In the genomic region with DNA sequence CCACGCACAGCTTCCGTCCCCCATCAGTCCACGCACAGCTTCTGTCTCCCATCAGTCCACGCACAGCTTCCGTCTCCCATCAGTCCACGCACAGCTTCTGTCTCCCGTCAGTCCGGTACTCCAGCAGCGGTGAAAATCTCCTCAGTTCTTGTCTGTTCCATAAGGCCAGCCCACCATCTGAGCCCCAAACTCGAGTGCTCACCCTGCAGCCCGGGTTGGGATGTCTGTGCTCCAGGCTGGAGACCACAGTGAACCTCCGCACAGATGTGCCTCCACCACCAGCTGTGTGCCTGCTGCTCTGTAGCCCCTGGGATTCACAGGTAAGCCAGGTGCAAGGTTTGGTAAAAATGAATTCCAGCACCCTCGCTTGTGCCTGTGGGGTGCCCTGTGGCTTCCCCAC, we compare ENCODE assay signal across 19 cellular contexts.
A peak's percentile ranks its signal among the peaks of the same experiment; 100 is the strongest.
DNase-seq lines count a peak whose midpoint lies in the region; ATAC-seq, FAIRE-seq and TF ChIP-seq lines count a peak whose summit lies in the region.
"Had no signal": no experiment of that assay in that cellular context is flagged by ENCODE, and none has a peak within 500 bp of the region (broad histone marks: within the 10 kb centered on the region; RNA-seq: fewer than 3 reads in every experiment).

No MANE protein-coding gene starts in this region.

- no peak for FAIRE-seq in H1 (lab: Jason Lieb, UNC)
- FAIRE-seq: A549 had no signal

- POLR2A ChIA-PET in H1 (lab: Charles Lee; ENCODE audit: partially characterized antibody): no interaction called here

- no peaks in the 10 kb centered on the region for H3K79me1 ChIP-seq in H1 (ENCODE audit: low read depth, low read length)

- H4K91ac ChIP-seq in H1 (replicated peaks; ENCODE audit: insufficient read length, low read length): no peak overlapping the region

- no peaks in the 10 kb centered on the region for H3K36me3 Mint-ChIP-seq in stimulated activated naive B cell treated with anti-CD40 and anti-IgM and Interleukin-4, amounts not matched to agents 10 μg/mL and 1 μg/mL and 100 μg/mL, for 72 hours
- H3K36me3 Mint-ChIP-seq: CD4-positive, alpha-beta memory T cell; IgD-negative memory B cell had no signal

- H3K9me3 Mint-ChIP-seq in stimulated activated naive B cell treated with anti-CD40 and anti-IgM and Interleukin-4, amounts not matched to agents 10 μg/mL and 1 μg/mL and 100 μg/mL, for 72 hours: peaks cover 1 to 4% of the 10 kb centered on the region in 2 donors

- intact Hi-C loops in posterior vena cava (cut with DNase I): no loop called here

- H3K18ac ChIP-seq in H1 (ENCODE audit: extremely low read depth, low read length): no peak overlapping the region

- H3K4me3 ChIP-seq in H1 (ENCODE audit: extremely low read depth in 1 of 4, insufficient read depth in 2 of 4, low read depth in 3 of 4, low read length in 4 of 4): no peak overlapping the region
- H3K4me3 ChIP-seq: A549, HAP-1 had no signal

- H3K36me3 ChIP-seq in H1 (ENCODE audit: control insufficient read depth in 2 of 4, insufficient read depth in 4 of 4, low read length in 3 of 4): no peaks in the 10 kb centered on the region
- H3K36me3 ChIP-seq: HAP-1 had no signal

- peaks cover 13% of the 10 kb centered on the region; the same call in 1 of the 2 replicates for H3K23me2 ChIP-seq in H1 (ENCODE audit: low read depth, low read length)

- no peak overlapping the region for H4K5ac ChIP-seq in H1 (ENCODE audit: insufficient read length, low read depth, low read length)

- no peak for TF ChIP-seq POLR2A in H1 (IDR thresholded peaks at IDR 0.05; ENCODE audit: control extremely low read depth in 1 of 2, low read depth in 2 of 2, low read length in 2 of 2)

- WGBS in H1 (ENCODE audit: extremely low coverage in 1 of 2, insufficient coverage in 1 of 2, insufficient read length in 1 of 2, insufficient replicate concordance in 2 of 2, low coverage in 1 of 2, low lambda C conversion rate in 2 of 2, missing lambda C conversion rate in 1 of 2), 2 experiments: 86% methylated on average over 9 of the region's 13 CpGs; no CpG with 5 or more reads in 1 of the 2 experiments

- H3K4me3 Mint-ChIP-seq in stimulated activated naive B cell treated with anti-CD40 and anti-IgM and Interleukin-4, amounts not matched to agents 10 μg/mL and 1 μg/mL and 100 μg/mL, for 72 hours: no peak overlapping the region
- H3K4me3 Mint-ChIP-seq: CD4-positive, alpha-beta memory T cell had no signal

- TF ChIP-seq EP300 in H1 (IDR thresholded peaks at IDR 0.05; ENCODE audit: borderline replicate concordance in 1 of 2, low read depth in 2 of 2, low read length in 2 of 2): no peak

- no peak overlapping the region for H2BK12ac ChIP-seq in H1 (ENCODE audit: low read depth, low read length)

- H3K4me2 ChIP-seq in H1 (ENCODE audit: insufficient read depth in 1 of 2, low read depth in 2 of 2, low read length in 2 of 2): no peak overlapping the region
- H3K4me2 ChIP-seq: A549 had no signal

- peaks cover 0 to 5% of the 10 kb centered on the region in 2 experiments for H4K20me1 ChIP-seq in H1 (replicated peaks in 1 of 2; ENCODE audit: control insufficient read depth in 1 of 2, insufficient read depth in 2 of 2, low read length in 2 of 2)

- H3K4me1 ChIP-seq in H1 (replicated peaks in 1 of 4; ENCODE audit: control insufficient read depth in 3 of 4, insufficient read depth in 4 of 4, low read length in 3 of 4): no peaks in the 10 kb centered on the region; a peak in 1 of 7 replicates
- H3K4me1 ChIP-seq: A549, HAP-1 had no signal

- H2AK5ac ChIP-seq in H1 (ENCODE audit: low read depth, low read length): no peak overlapping the region

- H3K9me3 ChIP-seq in H1 (ENCODE audit: insufficient read depth in 2 of 2, low read depth in 1 of 2, low read length in 1 of 2): no peaks in the 10 kb centered on the region
- H3K9me3 ChIP-seq: A549, HAP-1 had no signal

- no peaks in the 10 kb centered on the region for H3K79me2 ChIP-seq in H1 (ENCODE audit: control insufficient read depth in 1 of 2, insufficient read depth in 2 of 2, low read length in 2 of 2)

- peak overlapping the region; percentile 14; the same call in 1 of the 2 replicates for H4K8ac ChIP-seq in H1 (ENCODE audit: extremely low read depth, insufficient read depth, low read length)

- H3K23ac ChIP-seq in H1 (ENCODE audit: insufficient read length): no peak overlapping the region

- CTCF ChIA-PET in H1 (lab: Charles Lee; ENCODE audit: partially characterized antibody): interaction anchor here (0.6 to 4.5 kb wide), 4 partner anchors 11 to 185 kb away, joined by 3 to 36 read pairs (median 4); no protein-coding TSS in a partner anchor

- no peak for TF ChIP-seq RAD21 in H1 (IDR thresholded peaks at IDR 0.05 in 1 of 2, conservative IDR thresholded peaks at IDR 0.05 in 1 of 2; ENCODE audit: low read depth in 2 of 2, low read length in 2 of 2)

- no peak overlapping the region for H3K27ac Mint-ChIP-seq in stimulated activated naive B cell treated with anti-CD40 and anti-IgM and Interleukin-4, amounts not matched to agents 10 μg/mL and 1 μg/mL and 100 μg/mL, for 72 hours
- H3K27ac Mint-ChIP-seq: CD4-positive, alpha-beta memory T cell; IgD-negative memory B cell had no signal

- H3K27me3 ChIP-seq in H1 (replicated peaks in 1 of 4; ENCODE audit: control insufficient read depth in 3 of 4, extremely low read depth in 1 of 4, insufficient read depth in 3 of 4, low read length in 3 of 4): no peaks in the 10 kb centered on the region; a peak in 1 of 7 replicates

- no peaks in the 10 kb centered on the region for H3K4me1 Mint-ChIP-seq in stimulated activated naive B cell treated with anti-CD40 and anti-IgM and Interleukin-4, amounts not matched to agents 10 μg/mL and 1 μg/mL and 100 μg/mL, for 72 hours
- H3K4me1 Mint-ChIP-seq: CD4-positive, alpha-beta memory T cell had no signal

- peak; percentile 41 for DNase-seq in activated effector memory CD4-positive, alpha-beta T cell treated with anti-CD3 and anti-CD28 coated beads, Interleukin-2, amount 50 U/mL, for 16 hours
- DNase-seq in activated effector memory CD4-positive, alpha-beta T cell treated with Interleukin-2 at 50 U/mL for 16 hours: no peak
- DNase-seq in H1 (ENCODE audit: low read depth in 1 of 2, low spot score in 2 of 2) (no peak), posterior vena cava (ENCODE audit: low spot score) (peak; percentile 20), COR-L47 (lab: John Stamatoyannopoulos, UW) (no peak)
- no peak for DNase-seq in stimulated activated naive B cell treated with anti-CD40 and anti-IgM and Interleukin-4, amounts not matched to agents 10 μg/mL and 1 μg/mL and 100 μg/mL, for 72 hours
- DNase-seq: AML-193; Calu3; CD4-positive, alpha-beta memory T cell; DMS79 treated with DMSO at 0.1 percent for 48 hours; GF-D8; KBM-7 had no signal

- peaks cover 10 to 11% of the 10 kb centered on the region in 2 donors for H3K27me3 Mint-ChIP-seq in stimulated activated naive B cell treated with anti-CD40 and anti-IgM and Interleukin-4, amounts not matched to agents 10 μg/mL and 1 μg/mL and 100 μg/mL, for 72 hours
- H3K27me3 Mint-ChIP-seq: IgD-negative memory B cell had no signal

- no peak overlapping the region for H3K27ac ChIP-seq in H1 (ENCODE audit: low read depth, low read length)
- H3K27ac ChIP-seq: 22Rv1, A549, C4-2B, HL-60 had no signal

- no peak for ATAC-seq in stimulated activated naive B cell treated with anti-CD40 and anti-IgM and Interleukin-4, amounts not matched to agents 10 μg/mL and 1 μg/mL and 100 μg/mL, for 72 hours (replicated peaks)
- no peak for ATAC-seq in GM21528 (IDR thresholded peaks at IDR 0.05; ENCODE audit: low FRiP score, unreplicated experiment)
- ATAC-seq: A549 had no signal

- no peak overlapping the region for H2BK20ac ChIP-seq in H1 (ENCODE audit: low read length)

- no peak overlapping the region for H3K56ac ChIP-seq in H1 (replicated peaks; ENCODE audit: insufficient read length, low read depth, low read length)

- no peak for TF ChIP-seq CTCF in H1 (IDR thresholded peaks at IDR 0.05; ENCODE audit: control extremely low read depth in 1 of 3, insufficient read depth in 1 of 3, low read depth in 1 of 3, low read length in 3 of 3)

- no peak overlapping the region for H3K14ac ChIP-seq in H1 (ENCODE audit: insufficient read length)

- H2BK120ac ChIP-seq in H1 (replicated peaks; ENCODE audit: low read depth, low read length): no peak overlapping the region

- no peak overlapping the region for H3K4ac ChIP-seq in H1 (replicated peaks; ENCODE audit: insufficient read length, low read depth, low read length)

- H2BK5ac ChIP-seq in H1 (ENCODE audit: low read depth, low read length): no peak overlapping the region

- no peak overlapping the region for H2BK15ac ChIP-seq in H1 (ENCODE audit: low read length)

- H2AFZ ChIP-seq in H1 (ENCODE audit: low read length): no peak overlapping the region

- no peak overlapping the region for H3K9ac ChIP-seq in H1 (replicated peaks in 1 of 4; ENCODE audit: extremely low read depth in 1 of 4, low read depth in 3 of 4, low read length in 3 of 4)

TF ChIP-seq in H1, 55 proteins besides CTCF, POLR2A, EP300 and RAD21:
- TF ChIP-seq JUN (IDR thresholded peaks at IDR 0.05; ENCODE audit: low read depth, low read length) (no peak), EGR1 (IDR thresholded peaks at IDR 0.05; ENCODE audit: borderline replicate concordance, low read depth, low read length) (no peak), SIRT6 (IDR thresholded peaks at IDR 0.05; ENCODE audit: low read length) (no peak), SUZ12 (IDR thresholded peaks at IDR 0.05; ENCODE audit: low read length) (no peak), RXRA (IDR thresholded peaks at IDR 0.05; ENCODE audit: insufficient read depth, low read depth, low read length) (no peak), SIN3A (conservative IDR thresholded peaks at IDR 0.05 in 1 of 2, IDR thresholded peaks at IDR 0.05 in 1 of 2; ENCODE audit: low read depth in 1 of 2, low read length in 2 of 2) (no peak), HDAC6 (IDR thresholded peaks at IDR 0.05; ENCODE audit: low read depth, low read length) (no peak), GABPA (IDR thresholded peaks at IDR 0.05; ENCODE audit: borderline replicate concordance, insufficient read depth, low read length) (no peak), CTBP2 (IDR thresholded peaks at IDR 0.05; ENCODE audit: borderline replicate concordance, insufficient read depth, insufficient read length, low read length) (no peak), ASH2L (IDR thresholded peaks at IDR 0.05; ENCODE audit: low read length) (no peak), NRF1 (IDR thresholded peaks at IDR 0.05; ENCODE audit: low read depth, low read length) (no peak)
- TF ChIP-seq, protein P1, sequence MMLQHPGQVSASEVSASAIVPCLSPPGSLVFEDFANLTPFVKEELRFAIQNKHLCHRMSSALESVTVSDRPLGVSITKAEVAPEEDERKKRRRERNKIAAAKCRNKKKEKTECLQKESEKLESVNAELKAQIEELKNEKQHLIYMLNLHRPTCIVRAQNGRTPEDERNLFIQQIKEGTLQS (IDR thresholded peaks at IDR 0.05; ENCODE audit: insufficient read depth, low read depth, low read length): no peak

Comparison
In these comparisons a context has a peak if more than half of its experiments do, and no peak if none do; other contexts are left out.
1. DNase-seq: peak in activated effector memory CD4-positive, alpha-beta T cell treated with anti-CD3 and anti-CD28 coated beads, Interleukin-2, amount 50 U/mL, for 16 hours (single experiment) and posterior vena cava (single experiment); none in activated effector memory CD4-positive, alpha-beta T cell treated with Interleukin-2 at 50 U/mL for 16 hours (single experiment), H1 (0 of 2), stimulated activated naive B cell treated with anti-CD40 and anti-IgM and Interleukin-4, amounts not matched to agents 10 μg/mL and 1 μg/mL and 100 μg/mL, for 72 hours (single experiment) and COR-L47 (single experiment).